21 cellular contexts compared by ENCODE assay signal in the genomic region with DNA sequence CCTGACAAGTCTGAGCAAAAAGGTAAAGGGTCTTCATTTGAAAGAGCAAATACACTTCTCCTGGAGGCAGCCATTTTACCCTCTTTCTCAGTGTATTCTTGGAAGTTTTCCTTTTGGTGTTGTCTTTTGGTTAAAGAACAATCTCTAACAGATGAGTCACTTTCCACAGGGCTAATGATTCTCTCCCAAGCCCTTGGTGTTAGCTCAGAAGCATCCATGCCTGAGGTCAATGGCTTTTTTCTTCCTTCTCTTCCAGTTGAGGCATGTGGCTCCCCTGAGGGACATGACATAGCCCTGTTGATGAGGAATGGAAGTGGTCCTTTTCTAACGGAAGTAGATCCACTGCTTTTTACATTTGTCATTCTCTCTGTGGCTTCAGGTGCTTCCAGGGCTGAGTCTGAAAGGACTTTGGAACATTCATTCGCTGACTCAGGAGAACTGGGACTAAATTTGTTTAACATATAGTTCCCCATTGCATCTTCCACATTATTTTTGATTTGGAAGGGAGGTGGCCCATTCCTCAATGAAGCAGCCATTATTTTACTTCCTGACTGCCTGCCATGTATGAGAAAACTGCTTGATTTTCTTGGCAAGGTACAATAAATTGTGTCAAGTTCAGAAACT. TPM values are rescaled to one million over a fixed set of nuclear protein-coding genes. Genes with fewer than 3 reads are reported as not detected.
DNase-seq lines count a peak whose midpoint lies in the region; ATAC-seq and TF ChIP-seq lines count a peak whose summit lies in the region.
"Had no signal": no experiment of that assay in that cellular context is flagged by ENCODE, and none has a peak within 500 bp of the region (broad histone marks: within the 10 kb centered on the region; RNA-seq: fewer than 3 reads in every experiment).

No MANE protein-coding gene starts in this region.

- POLR2A ChIA-PET in SK-N-SH (lab: Yijun Ruan, JAX): no interaction called here

- H3K9me3 ChIP-seq in SK-N-SH (no peaks in the 10 kb centered on the region), smooth muscle cell (replicated peaks; ENCODE audit: low read depth) (no peaks in the 10 kb centered on the region)
- H3K9me3 ChIP-seq: left ventricle myocardium inferior, upper lobe of left lung had no signal

- H3K4me2 ChIP-seq in SK-N-SH: no peak overlapping the region
- peak overlapping the region; percentile 9 for H3K4me2 ChIP-seq in smooth muscle cell

- H4K20me1 ChIP-seq in SK-N-SH (ENCODE audit: insufficient read depth) (no peaks in the 10 kb centered on the region), smooth muscle cell (ENCODE audit: low read depth) (no peaks in the 10 kb centered on the region)

- no peaks in the 10 kb centered on the region for H3K9me2 ChIP-seq in SK-N-SH

- TF ChIP-seq EP300 in SK-N-SH (IDR thresholded peaks at IDR 0.05; ENCODE audit: borderline replicate concordance in 1 of 2, low read depth in 1 of 2, low read length in 1 of 2): no peak

- H3K27ac ChIP-seq in SK-N-SH (ENCODE audit: low read depth in 2 of 2, low read length in 1 of 2): no peak overlapping the region
- peak overlapping the region; percentile 59 for H3K27ac ChIP-seq in smooth muscle cell (ENCODE audit: low read depth)
- H3K27ac ChIP-seq in substantia nigra (ENCODE audit: low read depth, low read length, poor library complexity, severe bottlenecking): no peak overlapping the region
- H3K27ac ChIP-seq: 22Rv1, cardiac muscle cell, left ventricle myocardium inferior, upper lobe of left lung, VCaP had no signal

- CTCF ChIA-PET in SK-N-SH (lab: Yijun Ruan, JAX): no interaction called here

- H3K27me3 ChIP-seq in SK-N-SH (ENCODE audit: insufficient read depth): no peaks in the 10 kb centered on the region
- no peaks in the 10 kb centered on the region for H3K27me3 ChIP-seq in smooth muscle cell (ENCODE audit: low read depth)
- H3K27me3 ChIP-seq: cardiac muscle cell, upper lobe of left lung had no signal

- TF ChIP-seq CTCF in SK-N-SH (IDR thresholded peaks at IDR 0.05) (no peak), fibroblast of villous mesenchyme (IDR thresholded peaks at IDR 0.05; ENCODE audit: insufficient read depth, low read depth, low read length) (no peak), smooth muscle cell (IDR thresholded peaks at IDR 0.05; ENCODE audit: borderline replicate concordance, insufficient read depth, poor library complexity, severe bottlenecking) (no peak)

- ATAC-seq in SK-N-SH treated with all-trans-retinoic acid at 6 μM for 48 hours: no peak
- ATAC-seq: right cardiac atrium had no signal

- H3K36me3 ChIP-seq in SK-N-SH (replicated peaks in 1 of 2; ENCODE audit: control insufficient read depth in 1 of 2, insufficient read depth in 2 of 2, low read length in 1 of 2) (no peaks in the 10 kb centered on the region), smooth muscle cell (ENCODE audit: low read depth) (no peaks in the 10 kb centered on the region)
- H3K36me3 ChIP-seq: left ventricle myocardium inferior had no signal

- H3K4me3 ChIP-seq in SK-N-SH (ENCODE audit: low read depth in 2 of 2, low read length in 1 of 2): no peak overlapping the region
- no peak overlapping the region for H3K4me3 ChIP-seq in fibroblast of villous mesenchyme (ENCODE audit: low read depth, low read length)
- H3K4me3 ChIP-seq in smooth muscle cell: no peak overlapping the region
- H3K4me3 ChIP-seq: cardiac muscle cell, left ventricle myocardium inferior, upper lobe of left lung had no signal

- WGBS in SK-N-SH (ENCODE audit: low lambda C conversion rate): 52% methylated on average over 2 of the region's 2 CpGs
- WGBS in smooth muscle cell (ENCODE audit: low lambda C conversion rate): 76% methylated on average over 2 of the region's 2 CpGs

- H3K79me2 ChIP-seq in SK-N-SH (ENCODE audit: insufficient read depth): no peaks in the 10 kb centered on the region
- H3K79me2 ChIP-seq in smooth muscle cell (ENCODE audit: low read depth): no peaks in the 10 kb centered on the region

- H3K9ac ChIP-seq in SK-N-SH (no peak overlapping the region), smooth muscle cell (ENCODE audit: low read depth) (no peak overlapping the region)

- no peaks in the 10 kb centered on the region for H3F3A ChIP-seq in SK-N-SH (replicated peaks; ENCODE audit: insufficient read depth)
- H3F3A ChIP-seq in smooth muscle cell (ENCODE audit: low read depth): no peaks in the 10 kb centered on the region

- DNase-seq in SK-N-SH (no peak), amniotic epithelial cell (ENCODE audit: low read depth) (peak; percentile 68), fibroblast of villous mesenchyme (ENCODE audit: low read depth) (peak; percentile 41), smooth muscle cell (lab: John Stamatoyannopoulos, UW; ENCODE audit: unreplicated experiment) (no peak), putamen (ENCODE audit: low spot score) (no peak), substantia nigra (lab: John Stamatoyannopoulos, UW) (no peak)
- no peak for DNase-seq in effector CD8-positive, alpha-beta T cell (lab: John Stamatoyannopoulos, UW)
- DNase-seq: COR-L47; hypothalamus; KBM-7; left ventricle myocardium inferior; NCI-H1436; NCI-H446; right cardiac atrium; stimulated activated CD4-positive, alpha-beta T cell treated with anti-CD3 and anti-CD28 coated beads, Interleukin-4, amount 100 ng/mL, for 1 hour; upper lobe of left lung had no signal

- no peaks in the 10 kb centered on the region for H3K4me1 ChIP-seq in SK-N-SH (ENCODE audit: control insufficient read depth in 1 of 2, insufficient read depth in 2 of 2, low read depth in 1 of 2, low read length in 1 of 2)
- H3K4me1 ChIP-seq in smooth muscle cell (ENCODE audit: low read depth): no peaks in the 10 kb centered on the region
- H3K4me1 ChIP-seq: left ventricle myocardium inferior, upper lobe of left lung had no signal

- H2AFZ ChIP-seq in SK-N-SH (ENCODE audit: low read depth) (peak overlapping the region; percentile 26; the same call in 1 of the 2 replicates), smooth muscle cell (ENCODE audit: low read depth) (peak overlapping the region; percentile 72)

- no peak for TF ChIP-seq RAD21 in SK-N-SH (IDR thresholded peaks at IDR 0.05; ENCODE audit: low read length)

TF ChIP-seq in SK-N-SH, 30 proteins besides CTCF, POLR2A, EP300 and RAD21 (continues in another document):
- TF ChIP-seq NFIC (IDR thresholded peaks at IDR 0.05; ENCODE audit: borderline replicate concordance) (no peak), IRF3 (IDR thresholded peaks at IDR 0.05; ENCODE audit: low read depth, low read length) (no peak), TEAD4 (IDR thresholded peaks at IDR 0.05; ENCODE audit: borderline replicate concordance, insufficient read depth) (no peak), FOSL2 (IDR thresholded peaks at IDR 0.05; ENCODE audit: borderline replicate concordance, low read depth) (no peak)

TF ChIP-seq in SK-N-SH treated with all-trans-retinoic acid at 6 μM for 48 hours, 23 proteins besides CTCF, POLR2A, EP300 and RAD21:
- no peak for TF ChIP-seq TOX (CRISPR knock-in tag; IDR thresholded peaks at IDR 0.05; ENCODE audit: borderline replicate concordance)
- TF ChIP-seq POU6F1 (CRISPR knock-in tag; IDR thresholded peaks at IDR 0.05; ENCODE audit: borderline replicate concordance, low read depth): no peak
- TF ChIP-seq ZFP30 (CRISPR knock-in tag; IDR thresholded peaks at IDR 0.05): no peak

RNA-seq across cellular contexts. Expression of gene POGLUT3, which starts 13.8 kb away (rescaled TPM):
- polyA plus RNA-seq in SK-N-SH (2012; rRNA removed) (26.3 and 32.3 TPM in 2 replicates), smooth muscle cell (28.9 and 34.4 TPM in 2 replicates)
- 42.7 and 45.5 TPM in 2 replicates for polyA plus RNA-seq in SK-N-SH (2012; cell fraction: cytosol; rRNA removed)
- 4.5 and 10.9 TPM in 2 replicates for polyA plus RNA-seq in SK-N-SH (2012; cell fraction: nucleus; rRNA removed)
- total RNA-seq in fibroblast of villous mesenchyme (40.6 and 60.0 TPM in 2 replicates), smooth muscle cell (50.4 and 62.9 TPM in 2 replicates)
- total RNA-seq: OCI-LY7 had no signal

RNA-seq across cellular contexts. Expression of gene C11orf65, which starts 44.6 kb away (rescaled TPM):
- 0.07 and 0.29 TPM in 2 replicates for polyA plus RNA-seq in SK-N-SH (2012; rRNA removed)
- 0.16 and 0.44 TPM in 2 replicates for polyA plus RNA-seq in SK-N-SH (2012; cell fraction: cytosol; rRNA removed)
- polyA plus RNA-seq in SK-N-SH (2012; cell fraction: nucleus; rRNA removed): 0.08 and 0.21 TPM in 2 replicates
- 0.64 and 0.86 TPM in 2 replicates for total RNA-seq in fibroblast of villous mesenchyme
- 0.76 and 1.9 TPM in 2 replicates for total RNA-seq in smooth muscle cell
- polyA plus RNA-seq in smooth muscle cell: 1.7 and 1.9 TPM in 2 replicates

Comparison
In these comparisons a context has a peak if more than half of its experiments do, and no peak if none do; other contexts are left out.
1. DNase-seq: peak in amniotic epithelial cell (single experiment) and fibroblast of villous mesenchyme (single experiment); none in SK-N-SH (single experiment), smooth muscle cell (single experiment), effector CD8-positive, alpha-beta T cell (single experiment), putamen (single experiment) and substantia nigra (0 of 49).